In genomic region chr7:151491859-151492258, GRCh38 we compare ENCODE assay signal across 12 cellular contexts. TPM values are rescaled to one million over a fixed set of nuclear protein-coding genes. Genes with fewer than 3 reads are reported as not detected.
A peak's percentile ranks its signal among the peaks of the same experiment; 100 is the strongest.
DNase-seq lines count a peak whose midpoint lies in the region; ATAC-seq, FAIRE-seq and TF ChIP-seq lines count a peak whose summit lies in the region.
"Had no signal": no experiment of that assay in that cellular context is flagged by ENCODE, and none has a peak within 500 bp of the region (broad histone marks: within the 10 kb centered on the region; RNA-seq: fewer than 3 reads in every experiment).

No MANE protein-coding gene starts in this region.

- TF ChIP-seq CTCF in AG04450 (IDR thresholded peaks at IDR 0.05; ENCODE audit: low read depth, low read length) (no peak), WTC11 (IDR thresholded peaks at IDR 0.05) (no peak), kidney epithelial cell (IDR thresholded peaks at IDR 0.05; ENCODE audit: insufficient read depth, low read length, poor library complexity, severe bottlenecking) (no peak), dorsolateral prefrontal cortex (IDR thresholded peaks at IDR 0.05 in 54 of 56, conservative IDR thresholded peaks at IDR 0.05 in 2 of 56; ENCODE audit: low read depth in 1 of 56, partially characterized antibody in 56 of 56) (no peak)

- H3K4me3 ChIP-seq in AG04450 (ENCODE audit: low read depth, low read length) (no peak overlapping the region), kidney epithelial cell (ENCODE audit: low read depth, low read length) (no peak overlapping the region), dorsolateral prefrontal cortex (no peak overlapping the region)
- H3K4me3 ChIP-seq: neural progenitor cell had no signal

- peaks cover 73% of the 10 kb centered on the region for H3K4me1 Mint-ChIP-seq in WTC11

- peaks cover 37% of the 10 kb centered on the region for H3K36me3 Mint-ChIP-seq in WTC11

- POLR2A ChIA-PET in AG04450 (lab: Yijun Ruan, JAX) (interaction anchor here (1.2 kb wide), 1 partner anchor 66 kb away, joined by 4 read pairs; no protein-coding TSS in a partner anchor), WTC11 (lab: Charles Lee) (interaction anchor here (0.7 kb wide), 1 partner anchor 19 kb away, joined by 4 read pairs; no protein-coding TSS in a partner anchor)

- DNase-seq in AG04450 (ENCODE audit: low read depth, low spot score), result peak; percentile 54
- DNase-seq in HTR-8/SVneo (ENCODE audit: insufficient read length, low spot score), result peak; percentile 77
- no peak for DNase-seq in WTC11 (ENCODE audit: low spot score)
- DNase-seq in kidney epithelial cell (ENCODE audit: low read depth), result peak; percentile 82
- DNase-seq in activated effector memory CD4-positive, alpha-beta T cell treated with anti-CD3 and anti-CD28 coated beads, Interleukin-2, amount 50 U/mL, for 16 hours, result no peak
- DNase-seq in dorsolateral prefrontal cortex, result no peak
- no peak for DNase-seq in NCI-H2081 treated with DMSO at 0.1 percent for 48 hours (lab: John Stamatoyannopoulos, UW)
- DNase-seq: activated naive CD8-positive, alpha-beta T cell treated with anti-CD3 and anti-CD28 coated beads for 36 hours; NCI-H2107 had no signal

- H3K9me3 ChIP-seq in AG04450 (ENCODE audit: control insufficient read depth, insufficient read depth, low read length), result no peaks in the 10 kb centered on the region; the same call in 1 of the 2 replicates

- CTCF ChIA-PET in AG04450 (lab: Charles Lee), result interaction anchor here (1.3 to 1.6 kb wide), 2 partner anchors 44 to 267 kb away, joined by 4 to 7 read pairs; no protein-coding TSS in a partner anchor
- CTCF ChIA-PET in WTC11 (lab: Charles Lee), result interaction anchor here (1.5 kb wide), 1 partner anchor 248 kb away, joined by 3 read pairs; no protein-coding TSS in a partner anchor

- intact Hi-C loops in dorsolateral prefrontal cortex (cut with DNase I), result no loop called here

- no peak overlapping the region for H3K4me3 Mint-ChIP-seq in WTC11
- H3K4me3 Mint-ChIP-seq: activated naive CD8-positive, alpha-beta T cell treated with anti-CD3 and anti-CD28 coated beads for 36 hours; CD14-positive monocyte; neural progenitor cell had no signal

- no peak for FAIRE-seq in HTR-8/SVneo (lab: Jason Lieb, UNC)

- H3K36me3 ChIP-seq in kidney epithelial cell (ENCODE audit: control insufficient read depth, insufficient read depth, low read length), result peaks cover 2% of the 10 kb centered on the region

- peaks cover 3% of the 10 kb centered on the region; the same call in 1 of the 2 replicates for H3K9me3 Mint-ChIP-seq in WTC11
- H3K9me3 Mint-ChIP-seq: activated naive CD8-positive, alpha-beta T cell treated with anti-CD3 and anti-CD28 coated beads for 36 hours; neural progenitor cell had no signal

- H3K27me3 Mint-ChIP-seq in WTC11 (ENCODE audit: low read depth), result no peaks in the 10 kb centered on the region
- H3K27me3 Mint-ChIP-seq: activated naive CD8-positive, alpha-beta T cell treated with anti-CD3 and anti-CD28 coated beads for 36 hours had no signal

- H3K27ac ChIP-seq in AG04450 (ENCODE audit: low read depth, low read length) (no peak overlapping the region), dorsolateral prefrontal cortex (no peak overlapping the region)

- peak overlapping the region; percentile 85 for H3K27ac Mint-ChIP-seq in WTC11
- H3K27ac Mint-ChIP-seq: activated naive CD8-positive, alpha-beta T cell treated with anti-CD3 and anti-CD28 coated beads for 36 hours; neural progenitor cell had no signal

- no peak for ATAC-seq in WTC11
- no peak for ATAC-seq in HG02588 (IDR thresholded peaks at IDR 0.05; ENCODE audit: unreplicated experiment)

- H3K27me3 ChIP-seq in AG04450 (ENCODE audit: control insufficient read depth, insufficient read depth, low read length), result no peaks in the 10 kb centered on the region
- no peaks in the 10 kb centered on the region for H3K27me3 ChIP-seq in kidney epithelial cell (ENCODE audit: control insufficient read depth, insufficient read depth, low read length)
- no peaks in the 10 kb centered on the region for H3K27me3 ChIP-seq in dorsolateral prefrontal cortex
- H3K27me3 ChIP-seq: neural progenitor cell had no signal

TF ChIP-seq in WTC11, 78 proteins besides CTCF, POLR2A, EP300 and RAD21:
- no peak for TF ChIP-seq RORB (CRISPR knock-in tag; IDR thresholded peaks at IDR 0.05)
- no peak for TF ChIP-seq ATF1 (CRISPR knock-in tag; IDR thresholded peaks at IDR 0.05)
- TF ChIP-seq ERG (CRISPR knock-in tag; IDR thresholded peaks at IDR 0.05), result no peak
- TF ChIP-seq NR1H2 (CRISPR knock-in tag; IDR thresholded peaks at IDR 0.05), result no peak
- no peak for TF ChIP-seq NFE2L1 (CRISPR knock-in tag; IDR thresholded peaks at IDR 0.05)
- TF ChIP-seq ZSCAN18 (CRISPR knock-in tag; IDR thresholded peaks at IDR 0.05), result no peak
- TF ChIP-seq FOXK1 (CRISPR knock-in tag; IDR thresholded peaks at IDR 0.05), result no peak
- TF ChIP-seq MYBL2 (CRISPR knock-in tag; IDR thresholded peaks at IDR 0.05), result no peak

RNA-seq across cellular contexts. Expression of gene RHEB, which starts 27.8 kb away (rescaled TPM):
- polyA plus RNA-seq in AG04450 (2011; rRNA removed), result 108 and 154 TPM in 2 replicates
- 14.9 and 28.2 TPM in 2 replicates for polyA minus RNA-seq in AG04450 (2011; rRNA and poly(A)+ RNA removed)
- total RNA-seq in WTC11 (2021) (126 to 133 TPM (median 127 TPM) in 3 replicates), kidney epithelial cell (99.7 and 139 TPM in 2 replicates), dorsolateral prefrontal cortex (100 to 1,000 TPM in 99 of 120 experiments, 10 to 100 TPM in 21; 67.8 to 164 (median 115) TPM)

RNA-seq across cellular contexts. Expression of gene CRYGN, which starts 51.9 kb away (rescaled TPM):
- polyA plus RNA-seq in AG04450 (2011; rRNA removed), result not detected in 2 replicates
- not detected in 2 replicates for polyA minus RNA-seq in AG04450 (2011; rRNA and poly(A)+ RNA removed)
- 1.0 to 1.6 TPM (median 1.5 TPM) in 3 replicates for total RNA-seq in WTC11 (2021)
- total RNA-seq in kidney epithelial cell, result 0.84 and 2.1 TPM in 2 replicates
- total RNA-seq in dorsolateral prefrontal cortex, result 1 to 10 TPM in 78 of 120 experiments, under 1 TPM in 39, not detected in 3; 0.18 to 5.9 (median 1.3) TPM
- polyA plus RNA-seq: CD14-positive monocyte had no signal

Comparison
In these comparisons a context has a peak if more than half of its experiments do, and no peak if none do; other contexts are left out.
1. DNase-seq: peak in AG04450 (single experiment), HTR-8/SVneo (single experiment) and kidney epithelial cell (single experiment); none in WTC11 (single experiment), activated effector memory CD4-positive, alpha-beta T cell treated with anti-CD3 and anti-CD28 coated beads, Interleukin-2, amount 50 U/mL, for 16 hours (single experiment), dorsolateral prefrontal cortex (0 of 10) and NCI-H2081 treated with DMSO at 0.1 percent for 48 hours (single experiment).